Comparison of ENCODE assay signal across 8 cellular contexts in genomic region chr6:26216015-26216885, GRCh38.
A peak's percentile ranks its signal among the peaks of the same experiment; 100 is the strongest.
DNase-seq lines count a peak whose midpoint lies in the region; ATAC-seq, FAIRE-seq and TF ChIP-seq lines count a peak whose summit lies in the region.

No MANE protein-coding gene starts in this region.

- H3K27me3 ChIP-seq in transverse colon = no peaks in the 10 kb centered on the region

- TF ChIP-seq EP300 in transverse colon (IDR thresholded peaks at IDR 0.05; ENCODE audit: low read depth) = peak; percentile 37

- peak overlapping the region; percentile 49 for H3K4me3 ChIP-seq in Jurkat, Clone E6-1 (ENCODE audit: low read length)
- H3K4me3 ChIP-seq in fibroblast of villous mesenchyme (ENCODE audit: low read depth, low read length) = peak overlapping the region; percentile 67
- H3K4me3 ChIP-seq in transverse colon = peak overlapping the region; percentile 11 to 58 (median 44)

- H3K9me3 ChIP-seq in transverse colon = no peaks in the 10 kb centered on the region

- TF ChIP-seq CTCF in fibroblast of villous mesenchyme (IDR thresholded peaks at IDR 0.05; ENCODE audit: insufficient read depth, low read depth, low read length) (no peak), transverse colon (IDR thresholded peaks at IDR 0.05) (no peak)

- intact Hi-C loops in transverse colon (cut with DNase I; ENCODE audit: low total_unique reads) = no loop called here

- H3K27me3 Mint-ChIP-seq in natural killer cell treated with Interleukin-12 subunit alpha and Interleukin-12 subunit beta and Interleukin-15 and Interleukin-18, amount 100 ng/mL, for 72 hours = no peaks in the 10 kb centered on the region

- TF ChIP-seq POLR2A in transverse colon (IDR thresholded peaks at IDR 0.05) = peak; percentile 100

- peaks cover 8 to 12% of the 10 kb centered on the region in 2 donors for H3K4me1 Mint-ChIP-seq in natural killer cell treated with Interleukin-12 subunit alpha and Interleukin-12 subunit beta and Interleukin-15 and Interleukin-18, amount 100 ng/mL, for 72 hours (ENCODE audit: low read depth in 2 of 2)

- no peak overlapping the region for H3K4me3 Mint-ChIP-seq in natural killer cell treated with Interleukin-12 subunit alpha and Interleukin-12 subunit beta and Interleukin-15 and Interleukin-18, amount 100 ng/mL, for 72 hours

- ATAC-seq in GM21576 (IDR thresholded peaks at IDR 0.05; ENCODE audit: unreplicated experiment) = peak; percentile 69
- peak; percentile 82 to 83 for ATAC-seq in natural killer cell treated with Interleukin-12 subunit alpha and Interleukin-12 subunit beta and Interleukin-15 and Interleukin-18, amount 100 ng/mL, for 72 hours

- no peaks in the 10 kb centered on the region for H3K36me3 ChIP-seq in transverse colon

- peaks cover 0 to 25% (median 19%) of the 10 kb centered on the region in 4 donors for H3K4me1 ChIP-seq in transverse colon

- H3K27ac ChIP-seq in transverse colon = peak overlapping the region; percentile 95 to 99 (median 98)

- no peaks in the 10 kb centered on the region for H3K9me3 Mint-ChIP-seq in natural killer cell treated with Interleukin-12 subunit alpha and Interleukin-12 subunit beta and Interleukin-15 and Interleukin-18, amount 100 ng/mL, for 72 hours

- no peak overlapping the region for H3K27ac Mint-ChIP-seq in natural killer cell treated with Interleukin-12 subunit alpha and Interleukin-12 subunit beta and Interleukin-15 and Interleukin-18, amount 100 ng/mL, for 72 hours

- no peaks in the 10 kb centered on the region for H3K36me3 Mint-ChIP-seq in natural killer cell treated with Interleukin-12 subunit alpha and Interleukin-12 subunit beta and Interleukin-15 and Interleukin-18, amount 100 ng/mL, for 72 hours

- in situ Hi-C loops in transverse colon (cut with MboI; ENCODE audit: low pct_ligation_motif_present in 1 of 4, low pct_unique_long_range_greater_than_20kb in 1 of 4, low sequenced_read_pairs in 3 of 4) = loop anchor here in 1 of 4 donors (25.0 kb wide), 1 partner anchor 921 kb away; a partner anchor contains a TSS

- DNase-seq in DMS79 treated with DMSO at 0.1 percent for 48 hours (lab: John Stamatoyannopoulos, UW) = peak; percentile 87
- peak; percentile 94 for DNase-seq in Jurkat, Clone E6-1 (ENCODE audit: low read depth, low spot score)
- peak; percentile 99 for DNase-seq in RCC 7860 (ENCODE audit: low spot score)
- peak; percentile 52 for DNase-seq in activated T-helper 9 cell treated with anti-CD3 and anti-CD28 coated beads, Interleukin-2, amount 50 U/mL, for 16 hours (ENCODE audit: low read depth)
- peak; percentile 100 for DNase-seq in fibroblast of villous mesenchyme (ENCODE audit: low read depth)
- peak; percentile 89 for DNase-seq in natural killer cell treated with Interleukin-12 subunit alpha and Interleukin-12 subunit beta and Interleukin-15 and Interleukin-18, amount 100 ng/mL, for 72 hours (ENCODE audit: low spot score)
- peak; percentile 85 for DNase-seq in transverse colon

- 0% methylated on average over 8 to 41 of the region's 41 CpGs for WGBS in transverse colon (ENCODE audit: low coverage in 1 of 2), 2 donors

- peak; percentile 95 for FAIRE-seq in RCC 7860 (lab: Jason Lieb, UNC)

Comparison
In these comparisons a context has a peak if more than half of its experiments do, and no peak if none do; other contexts are left out.
1. Peak in every context shown above with its lines: DNase-seq, ATAC-seq, H3K4me3 ChIP-seq and H3K27ac ChIP-seq.